1 cellular context compared by ENCODE assay signal in genomic region chr3:130903412-130903908, GRCh38.
A peak's percentile ranks its signal among the peaks of the same experiment; 100 is the strongest.
TF ChIP-seq lines count a peak whose summit lies in the region.

No MANE protein-coding gene starts in this region.

TF ChIP-seq in HepG2, 621 proteins besides CTCF, POLR2A, EP300 and RAD21 (continued from another document):
- TF ChIP-seq HNRNPK (IDR thresholded peaks at IDR 0.05; ENCODE audit: low read depth, low read length, poor library complexity, severe bottlenecking) (peak; percentile 81), ZNF501 (CRISPR knock-in tag; IDR thresholded peaks at IDR 0.05) (no peak), TCF12 (IDR thresholded peaks at IDR 0.05) (no peak), TCF12 (CRISPR knock-in tag; IDR thresholded peaks at IDR 0.05) (no peak), SP5 (CRISPR knock-in tag; IDR thresholded peaks at IDR 0.05; ENCODE audit: borderline replicate concordance, low read depth) (no peak), NFKB2 (CRISPR knock-in tag; IDR thresholded peaks at IDR 0.05; ENCODE audit: borderline replicate concordance) (no peak)
TF ChIP-seq in HepG2: peak in this region for 2.
